ENCODE assay signal across 8 cellular contexts in the genomic region with DNA sequence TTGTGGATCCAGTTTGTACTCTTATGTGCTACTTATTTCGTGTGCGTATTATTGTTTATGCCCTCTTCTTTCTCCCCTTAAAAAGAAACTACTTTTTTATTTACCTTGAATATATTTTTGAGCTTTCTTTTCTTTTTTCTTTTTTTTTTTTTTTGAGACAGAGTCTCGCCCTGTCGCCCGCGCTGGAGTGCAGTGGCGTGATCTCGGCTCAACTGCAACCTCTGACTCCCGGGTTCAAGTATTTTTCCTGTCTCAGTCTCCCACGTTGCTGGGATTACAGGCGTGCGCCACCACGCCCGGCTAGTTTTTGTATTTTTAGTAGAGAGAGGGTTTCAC. TPM values are rescaled to one million over a fixed set of nuclear protein-coding genes. Genes with fewer than 3 reads are reported as not detected.
DNase-seq lines count a peak whose midpoint lies in the region; ATAC-seq and TF ChIP-seq lines count a peak whose summit lies in the region.

No MANE protein-coding gene starts in this region.

- no peak overlapping the region for H3K27ac ChIP-seq in SJCRH30
- H3K27ac ChIP-seq in psoas muscle: peak overlapping the region; percentile 93

- TF ChIP-seq CTCF in GM06990 (IDR thresholded peaks at IDR 0.05; ENCODE audit: insufficient read depth, low read length, poor library complexity, severe bottlenecking) (no peak), fibroblast of pulmonary artery (IDR thresholded peaks at IDR 0.05; ENCODE audit: low read length, missing control alignments) (no peak), psoas muscle (IDR thresholded peaks at IDR 0.05) (no peak)

- H3K36me3 ChIP-seq in GM06990 (ENCODE audit: control insufficient read depth, insufficient read depth, low read length) (no peaks in the 10 kb centered on the region), SJCRH30 (no peaks in the 10 kb centered on the region), psoas muscle (ENCODE audit: insufficient read depth in 1 of 2, low read depth in 1 of 2) (peaks cover 0 to 7% of the 10 kb centered on the region in 2 donors)

- 64 to 75% (median 65%) methylated on average over 14 of the region's 14 CpGs for whole genome bisulfite sequencing in psoas muscle, 3 donors

- ATAC-seq in psoas muscle: no peak
- ATAC-seq in GM19395 (IDR thresholded peaks at IDR 0.05; ENCODE audit: unreplicated experiment): no peak
- no peak for ATAC-seq in GM21528 (IDR thresholded peaks at IDR 0.05; ENCODE audit: low FRiP score, unreplicated experiment)

- intact Hi-C loops in psoas muscle (cut with DNase I): loop anchor here (2.0 to 10.0 kb wide), 3 partner anchors 22 to 280 kb away; a partner anchor contains a TSS

- H3K9me3 ChIP-seq in SJCRH30 (replicated peaks): no peaks in the 10 kb centered on the region
- no peaks in the 10 kb centered on the region for H3K9me3 ChIP-seq in psoas muscle

- DNase-seq in GM06990 (ENCODE audit: extremely low read depth, insufficient read length) (no peak), SJCRH30 (no peak), fibroblast of pulmonary artery (ENCODE audit: low read depth) (no peak), psoas muscle (no peak), HCEC 1CT (no peak), C1 segment of cervical spinal cord (lab: John Stamatoyannopoulos, UW) (no peak)

- H3K4me1 ChIP-seq in SJCRH30 (no peaks in the 10 kb centered on the region), psoas muscle (peaks cover 23% of the 10 kb centered on the region)

- H3K27me3 ChIP-seq in GM06990 (replicated peaks; ENCODE audit: control insufficient read depth, insufficient read depth, low read length) (no peaks in the 10 kb centered on the region), SJCRH30 (no peaks in the 10 kb centered on the region), psoas muscle (ENCODE audit: insufficient read depth in 3 of 3, low read length in 2 of 3) (no peaks in the 10 kb centered on the region)

- H3K4me3 ChIP-seq in GM06990 (replicated peaks; ENCODE audit: low read depth, low read length) (peak overlapping the region; percentile 93), SJCRH30 (peak overlapping the region; percentile 69), fibroblast of pulmonary artery (replicated peaks; ENCODE audit: low read depth, low read length) (peak overlapping the region; percentile 90), psoas muscle (peak overlapping the region; percentile 84)

RNA-seq across cellular contexts. Expression of a gene that starts 1.5 kb away (rescaled TPM):
- total RNA-seq in SJCRH30 (2014; rRNA removed; shearing (Covaris generic)): 29.9 and 31.4 TPM in 2 replicates
- 10 to 100 TPM; 24.9 to 34.8 (median 30.4) TPM for total RNA-seq in psoas muscle
- 10 to 100 TPM; 29.1 to 86.5 (median 31.1) TPM for polyA plus RNA-seq in psoas muscle

RNA-seq across cellular contexts. Expression of a gene that starts 21.9 kb away (rescaled TPM):
- 1,936 and 2,046 TPM in 2 replicates for total RNA-seq in SJCRH30 (2014; rRNA removed; shearing (Covaris generic))
- 100 to 1,000 TPM; 285 to 738 (median 504) TPM for total RNA-seq in psoas muscle
- polyA plus RNA-seq in psoas muscle: 1,000 to 10,000 TPM in 1 of 3 donors, 100 to 1,000 TPM in 2; 824 to 1,445 (median 961) TPM

RNA-seq across cellular contexts. Expression of a gene that starts 55.1 kb away (rescaled TPM):
- total RNA-seq in SJCRH30 (2014; rRNA removed; shearing (Covaris generic)): not detected in 2 replicates
- total RNA-seq in psoas muscle: not detected
- polyA plus RNA-seq in psoas muscle: not detected
